Comparison of ENCODE assay signal across 14 cellular contexts in genomic region chr22:42418811-42419243, GRCh38. TPM values are rescaled to one million over a fixed set of nuclear protein-coding genes. Genes with fewer than 3 reads are reported as not detected.
DNase-seq lines count a peak whose midpoint lies in the region; ATAC-seq, FAIRE-seq and TF ChIP-seq lines count a peak whose summit lies in the region.
"Had no signal": no experiment of that assay in that cellular context is flagged by ENCODE, and none has a peak within 500 bp of the region (broad histone marks: within the 10 kb centered on the region; RNA-seq: fewer than 3 reads in every experiment).

No MANE protein-coding gene starts in this region.

- CTCF ChIA-PET in K562 (lab: Yijun Ruan, JAX; ENCODE audit: low intra/inter-chr PET ratio): no interaction called here
- CTCF ChIA-PET in naive thymus-derived CD4-positive, alpha-beta T cell (lab: Charles Lee): no interaction called here

- ATAC-seq in K562 (no peak), omental fat pad (ENCODE audit: low FRiP score) (peak; percentile 59), HG03571 (IDR thresholded peaks at IDR 0.05; ENCODE audit: unreplicated experiment) (no peak)
- ATAC-seq in naive thymus-derived CD4-positive, alpha-beta T cell: no peak

- in situ Hi-C loops in K562 (cut with MboI) (no loop called here), HAP-1 (cut with MboI; ENCODE audit: low sequenced_read_pairs) (no loop called here)

- H3K9me3 ChIP-seq in K562 (replicated peaks; ENCODE audit: control insufficient read depth, insufficient read depth, low read depth, low read length) (no peaks in the 10 kb centered on the region), HAP-1 (no peaks in the 10 kb centered on the region)
- no peaks in the 10 kb centered on the region for H3K9me3 ChIP-seq in naive thymus-derived CD4-positive, alpha-beta T cell (ENCODE audit: control insufficient read depth in 2 of 3, low read length in 3 of 3)
- H3K9me3 ChIP-seq: Caco-2, upper lobe of left lung had no signal

- H3K27me3 Mint-ChIP-seq in naive thymus-derived CD4-positive, alpha-beta T cell: no peaks in the 10 kb centered on the region

- no peak overlapping the region for H3K27ac ChIP-seq in K562 (ENCODE audit: extremely low read depth, low read depth, low read length)
- H3K27ac ChIP-seq in naive thymus-derived CD4-positive, alpha-beta T cell (ENCODE audit: low read depth, low read length): no peak overlapping the region

- no peaks in the 10 kb centered on the region for H3K36me3 Mint-ChIP-seq in naive thymus-derived CD4-positive, alpha-beta T cell
- H3K36me3 Mint-ChIP-seq: activated naive CD8-positive, alpha-beta T cell treated with anti-CD3 and anti-CD28 coated beads, Interleukin-2, amount 10 ng/mL, durations not matched to agents 7 days and 5 days had no signal

- H2AFZ ChIP-seq in K562 (ENCODE audit: low read depth, low read length): peak overlapping the region; percentile 4; the same call in 1 of the 2 replicates

- no peaks in the 10 kb centered on the region for H4K20me1 ChIP-seq in K562 (replicated peaks; ENCODE audit: control insufficient read depth, insufficient read depth, low read length)

- TF ChIP-seq EP300 in K562 (IDR thresholded peaks at IDR 0.05; ENCODE audit: low read length): no peak

- no peaks in the 10 kb centered on the region for H3K9me1 ChIP-seq in K562 (ENCODE audit: control insufficient read depth, insufficient read depth, low read length)

- TF ChIP-seq CTCF in K562 (IDR thresholded peaks at IDR 0.05 in 2 of 3, conservative IDR thresholded peaks at IDR 0.05 in 1 of 3; ENCODE audit: insufficient read depth in 2 of 3, low read depth in 1 of 3, low read length in 3 of 3) (no peak), omental fat pad (IDR thresholded peaks at IDR 0.05) (no peak)

- DNase-seq in NCI-H1417 (lab: John Stamatoyannopoulos, UW) (peak in 2 of 3 experiments; percentile 16 to 48), NCI-H1417 treated with DMSO at 0.1 percent for 48 hours (lab: John Stamatoyannopoulos, UW) (no peak), Kasumi-1 (lab: John Stamatoyannopoulos, UW) (peak; percentile 72 to 74), K562 (ENCODE audit: extremely low read depth in 1 of 4, low spot score in 3 of 4) (no peak), omental fat pad (ENCODE audit: low spot score) (no peak), HAP-1 (ENCODE audit: low spot score in 2 of 2) (no peak)
- no peak for DNase-seq in naive thymus-derived CD4-positive, alpha-beta T cell
- DNase-seq: 8988T; activated naive CD8-positive, alpha-beta T cell treated with anti-CD3 and anti-CD28 coated beads, Interleukin-2, amount 10 ng/mL, durations not matched to agents 7 days and 5 days; Caco-2; hippocampal formation; NCI-H446 had no signal

- no peak overlapping the region for H3K4me2 ChIP-seq in K562 (ENCODE audit: insufficient read depth, low read length)

- H3K79me2 ChIP-seq in K562 (ENCODE audit: control insufficient read depth, insufficient read depth, low read length): no peaks in the 10 kb centered on the region

- H3K4me3 Mint-ChIP-seq in naive thymus-derived CD4-positive, alpha-beta T cell: no peak overlapping the region
- H3K4me3 Mint-ChIP-seq: activated naive CD8-positive, alpha-beta T cell treated with anti-CD3 and anti-CD28 coated beads, Interleukin-2, amount 10 ng/mL, durations not matched to agents 7 days and 5 days had no signal

- peak overlapping the region in 1 of 9 donors; percentile 65 for H3K27ac Mint-ChIP-seq in naive thymus-derived CD4-positive, alpha-beta T cell
- H3K27ac Mint-ChIP-seq: activated naive CD8-positive, alpha-beta T cell treated with anti-CD3 and anti-CD28 coated beads, Interleukin-2, amount 10 ng/mL, durations not matched to agents 7 days and 5 days had no signal

- H3K4me1 Mint-ChIP-seq in naive thymus-derived CD4-positive, alpha-beta T cell: peaks cover 0 to 5% (median 2%) of the 10 kb centered on the region in 7 donors

- TF ChIP-seq POLR2A in K562 (conservative IDR thresholded peaks at IDR 0.05): no peak

- H3K27me3 ChIP-seq in K562 (ENCODE audit: control insufficient read depth in 2 of 2, insufficient read depth in 2 of 2, low read length in 2 of 2) (no peaks in the 10 kb centered on the region), HAP-1 (ENCODE audit: low read depth) (no peaks in the 10 kb centered on the region)
- no peaks in the 10 kb centered on the region for H3K27me3 ChIP-seq in naive thymus-derived CD4-positive, alpha-beta T cell (ENCODE audit: control insufficient read depth in 2 of 2, insufficient read depth in 2 of 2, low read length in 2 of 2)
- H3K27me3 ChIP-seq: upper lobe of left lung had no signal

- H3K4me3 ChIP-seq in K562 (no peak overlapping the region), HAP-1 (no peak overlapping the region)
- no peak overlapping the region for H3K4me3 ChIP-seq in naive thymus-derived CD4-positive, alpha-beta T cell (ENCODE audit: low read length)
- H3K4me3 ChIP-seq: upper lobe of left lung had no signal

- H3K9me3 Mint-ChIP-seq in naive thymus-derived CD4-positive, alpha-beta T cell: no peaks in the 10 kb centered on the region
- H3K9me3 Mint-ChIP-seq: activated naive CD8-positive, alpha-beta T cell treated with anti-CD3 and anti-CD28 coated beads, Interleukin-2, amount 10 ng/mL, durations not matched to agents 7 days and 5 days had no signal

- WGBS in K562 (ENCODE audit: insufficient coverage, low coverage, missing lambda C conversion rate): 26% methylated on average over 7 of the region's 12 CpGs

- intact Hi-C loops in K562 (cut with micrococcal nuclease): no loop called here
- intact Hi-C loops in naive thymus-derived CD4-positive, alpha-beta T cell (cut with micrococcal nuclease): no loop called here

- no peaks in the 10 kb centered on the region for H3K36me3 ChIP-seq in K562 (ENCODE audit: control insufficient read depth, insufficient read depth, low read length)
- no peaks in the 10 kb centered on the region for H3K36me3 ChIP-seq in HAP-1 (replicated peaks)
- no peaks in the 10 kb centered on the region for H3K36me3 ChIP-seq in naive thymus-derived CD4-positive, alpha-beta T cell (ENCODE audit: control insufficient read depth in 2 of 3, insufficient read depth in 3 of 3, low read length in 3 of 3)
- H3K36me3 ChIP-seq: upper lobe of left lung had no signal

- no TSS peak for BruUV-seq in K562 (replicated peaks; lab: Mats Ljungman, UMichigan)

- peak overlapping the region in 1 of 2 experiments; percentile 26; a peak in 2 of 4 replicates for H3K9ac ChIP-seq in K562 (ENCODE audit: insufficient read depth in 1 of 2, low read depth in 2 of 2, low read length in 2 of 2)

- no peak for FAIRE-seq in K562 (lab: Jason Lieb, UNC)

- H3K4me1 ChIP-seq in K562 (replicated peaks in 1 of 2; ENCODE audit: control insufficient read depth in 2 of 2, insufficient read depth in 2 of 2, low read length in 2 of 2): peaks cover 16 to 36% of the 10 kb centered on the region in 2 experiments; a peak in 4 of 5 replicates
- H3K4me1 ChIP-seq in HAP-1: no peaks in the 10 kb centered on the region
- no peaks in the 10 kb centered on the region for H3K4me1 ChIP-seq in naive thymus-derived CD4-positive, alpha-beta T cell (ENCODE audit: control insufficient read depth in 2 of 2, insufficient read depth in 2 of 2, low read length in 2 of 2)
- H3K4me1 ChIP-seq: Caco-2 had no signal

- POLR2A ChIA-PET in K562 (lab: Yijun Ruan, JAX): no interaction called here
- POLR2A ChIA-PET in naive thymus-derived CD4-positive, alpha-beta T cell (lab: Charles Lee): no interaction called here

- TF ChIP-seq RAD21 in K562 (CRISPR knock-in tag; conservative IDR thresholded peaks at IDR 0.05 in 1 of 2, IDR thresholded peaks at IDR 0.05 in 1 of 2): no peak

TF ChIP-seq in K562, 482 proteins besides CTCF, POLR2A, EP300 and RAD21:
- TF ChIP-seq EGR1 (conservative IDR thresholded peaks at IDR 0.05): peak; percentile 84
- TF ChIP-seq GATAD2B (IDR thresholded peaks at IDR 0.05; ENCODE audit: borderline replicate concordance): no peak

RNA-seq across cellular contexts. Expression of gene NFAM1, which starts 13.4 kb away (rescaled TPM):
- not detected in 2 replicates for total RNA-seq in K562 (2011; cell fraction: chromatin; rRNA removed; ENCODE audit: low replicate concordance)
- not detected in 2 replicates for total RNA-seq in K562 (2011; cell fraction: nucleolus; rRNA removed)
- total RNA-seq in K562 (2011; cell fraction: nucleoplasm; rRNA removed): not detected in 2 replicates
- total RNA-seq in K562 (2014; rRNA removed): 0.08 TPM in 1 of 2 replicates, not detected in the other
- total RNA-seq in K562 (2014; rRNA removed; fragmentation: Illumina TruSeq; extraction: Trizol): not detected in 2 replicates
- total RNA-seq in K562 (2015; rRNA removed; fragmentation: Illumina TruSeq; extraction: Trizol): 0.04 TPM in 2 replicates
- total RNA-seq in K562 (2021): 0.02 and 0.18 TPM in 2 replicates
- polyA plus RNA-seq in K562 (2011; rRNA removed): 0.01 TPM in 1 of 2 replicates, not detected in the other
- polyA plus RNA-seq in K562 (2011; cell fraction: cytosol; rRNA removed): 0.03 TPM in 1 of 2 replicates, not detected in the other
- 0.03 TPM in 1 of 2 replicates, not detected in the other for polyA plus RNA-seq in K562 (2011; cell fraction: nucleus; rRNA removed)
- 0.08 and 0.21 TPM in 2 replicates for polyA plus RNA-seq in K562 (2012)
- 0.03 and 0.04 TPM in 2 replicates for polyA plus RNA-seq in K562 (2014; fragmentation: Illumina TruSeq; extraction: Trizol)
- polyA plus RNA-seq in K562 (2014; fragmentation: Nextera tagmentation; extraction: Ambion mirVana): not detected
- not detected in 2 replicates for polyA plus RNA-seq in K562 (2014; rRNA removed)
- not detected in 2 replicates for polyA minus RNA-seq in K562 (2011; rRNA and poly(A)+ RNA removed)
- not detected in 2 replicates for polyA minus RNA-seq in K562 (2011; cell fraction: cytosol; rRNA and poly(A)+ RNA removed)
- not detected in 2 replicates for polyA minus RNA-seq in K562 (2011; cell fraction: nucleus; rRNA and poly(A)+ RNA removed)
- 10 to 100 TPM in 1 of 4 donors, 1 to 10 TPM in 3; 4.9 to 14.0 (median 6.3) TPM for total RNA-seq in omental fat pad
- 10 to 100 TPM in 1 of 5 experiments, 1 to 10 TPM in 1, under 1 TPM in 3; 0.51 to 40.3 (median 0.77) TPM for total RNA-seq in naive thymus-derived CD4-positive, alpha-beta T cell
- under 1 TPM; 0.03 to 0.06 TPM for polyA plus RNA-seq in naive thymus-derived CD4-positive, alpha-beta T cell
- total RNA-seq: Caco-2 had no signal

Comparison
In these comparisons a context has a peak if more than half of its experiments do, and no peak if none do; other contexts are left out.
1. DNase-seq: peak in NCI-H1417 (2 of 3) and Kasumi-1 (2 of 2); none in NCI-H1417 treated with DMSO at 0.1 percent for 48 hours (single experiment), K562 (0 of 4), omental fat pad (single experiment), HAP-1 (0 of 2) and naive thymus-derived CD4-positive, alpha-beta T cell (0 of 9).